In the genomic region with DNA sequence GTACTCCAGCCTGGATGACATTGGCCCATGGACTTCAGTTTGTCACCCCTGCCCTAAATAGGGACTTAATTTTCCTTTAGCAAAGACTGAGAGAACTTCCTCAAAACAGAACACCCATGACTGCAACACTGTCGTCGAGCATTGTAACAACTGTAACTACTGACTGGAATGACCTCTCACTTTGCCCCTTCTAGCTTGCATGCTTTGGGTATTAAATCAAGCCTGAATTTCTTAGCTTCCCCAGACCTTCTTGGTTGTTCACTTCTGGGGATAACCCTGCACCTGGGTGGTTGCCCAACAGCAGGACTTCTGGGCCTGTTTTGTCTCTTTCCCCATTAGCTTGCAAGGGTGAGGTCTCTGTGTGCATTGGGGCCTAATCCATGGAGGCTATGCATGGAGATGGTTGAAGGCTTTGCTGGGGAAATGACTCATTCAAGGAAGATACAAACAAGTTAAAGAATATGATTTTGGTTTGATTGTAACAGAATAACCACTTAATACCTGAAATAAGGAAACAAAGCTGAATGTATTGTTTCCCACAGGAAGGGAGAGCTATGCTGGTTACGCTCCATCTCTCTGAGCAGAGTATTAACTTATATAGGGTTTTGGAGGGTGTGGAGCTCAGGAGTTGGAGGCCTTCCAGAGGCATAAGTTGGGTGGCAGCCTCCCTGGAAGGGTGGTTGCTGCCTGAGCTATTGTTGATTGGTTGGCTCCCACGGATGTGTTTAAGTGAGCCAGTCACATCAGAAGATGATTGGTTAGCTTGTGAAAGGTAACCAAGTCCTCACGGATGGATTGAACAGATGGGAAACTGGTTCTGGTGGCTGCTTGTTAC, we compare ENCODE assay signal across 21 cellular contexts.
"Had no signal": no experiment of that assay in that cellular context is flagged by ENCODE, and none has a peak within 500 bp of the region (broad histone marks: within the 10 kb centered on the region; RNA-seq: fewer than 3 reads in every experiment).

No MANE protein-coding gene starts in this region.

- H3K9me3 ChIP-seq: breast epithelium, esophagus squamous epithelium, heart left ventricle, neutrophil, ovary, tibial artery, uterus had no signal

- H3K36me3 ChIP-seq: breast epithelium, esophagus squamous epithelium, heart left ventricle, neutrophil, ovary, tibial artery, uterus, WERI-Rb-1 had no signal

- ATAC-seq: effector memory CD8-positive, alpha-beta T cell; heart left ventricle; left cardiac atrium; right cardiac atrium had no signal

- DNase-seq: activated CD4-positive, alpha-beta T cell treated with anti-CD3 and anti-CD28 coated beads, Interleukin-2, amount 10 ng/mL, durations not matched to agents 7 days and 5 days; activated CD4-positive, CD25-positive, alpha-beta regulatory T cell treated with anti-CD3 and anti-CD28 coated beads, Interleukin-2, amount 50 U/mL, for 72 hours; activated CD8-positive, alpha-beta memory T cell treated with anti-CD3 and anti-CD28 coated beads for 24 hours; activated CD8-positive, alpha-beta memory T cell treated with anti-CD3 and anti-CD28 coated beads, Interleukin-2, amount 50 U/mL, for 48 hours; activated naive CD4-positive, alpha-beta T cell treated with Interleukin-2 at 50 U/mL for 16 hours; activated naive CD8-positive, alpha-beta T cell treated with anti-CD3 and anti-CD28 coated beads for 36 hours; activated T-cell treated with anti-CD3 and anti-CD28 coated beads, Interleukin-2, amount 50 U/mL, for 48 hours; dorsolateral prefrontal cortex; effector memory CD8-positive, alpha-beta T cell; esophagus squamous epithelium; heart left ventricle; islet precursor cell; left cardiac atrium; ovary; right cardiac atrium; stimulated activated CD4-positive, alpha-beta T cell treated with anti-CD3 and anti-CD28 coated beads, Interleukin-4, amount 100 ng/mL, for 24 hours; tibial artery; uterus; WERI-Rb-1 had no signal

- H3K27ac ChIP-seq: breast epithelium, dorsolateral prefrontal cortex, heart left ventricle, neutrophil, ovary, tibial artery, uterus, WERI-Rb-1 had no signal

- H3K27me3 ChIP-seq: breast epithelium, dorsolateral prefrontal cortex, ovary, uterus had no signal

- H3K4me1 ChIP-seq: breast epithelium, tibial artery, uterus had no signal

- H3K4me3 ChIP-seq: breast epithelium, dorsolateral prefrontal cortex, esophagus squamous epithelium, heart left ventricle, ovary, tibial artery, uterus had no signal
